In the genomic region with DNA sequence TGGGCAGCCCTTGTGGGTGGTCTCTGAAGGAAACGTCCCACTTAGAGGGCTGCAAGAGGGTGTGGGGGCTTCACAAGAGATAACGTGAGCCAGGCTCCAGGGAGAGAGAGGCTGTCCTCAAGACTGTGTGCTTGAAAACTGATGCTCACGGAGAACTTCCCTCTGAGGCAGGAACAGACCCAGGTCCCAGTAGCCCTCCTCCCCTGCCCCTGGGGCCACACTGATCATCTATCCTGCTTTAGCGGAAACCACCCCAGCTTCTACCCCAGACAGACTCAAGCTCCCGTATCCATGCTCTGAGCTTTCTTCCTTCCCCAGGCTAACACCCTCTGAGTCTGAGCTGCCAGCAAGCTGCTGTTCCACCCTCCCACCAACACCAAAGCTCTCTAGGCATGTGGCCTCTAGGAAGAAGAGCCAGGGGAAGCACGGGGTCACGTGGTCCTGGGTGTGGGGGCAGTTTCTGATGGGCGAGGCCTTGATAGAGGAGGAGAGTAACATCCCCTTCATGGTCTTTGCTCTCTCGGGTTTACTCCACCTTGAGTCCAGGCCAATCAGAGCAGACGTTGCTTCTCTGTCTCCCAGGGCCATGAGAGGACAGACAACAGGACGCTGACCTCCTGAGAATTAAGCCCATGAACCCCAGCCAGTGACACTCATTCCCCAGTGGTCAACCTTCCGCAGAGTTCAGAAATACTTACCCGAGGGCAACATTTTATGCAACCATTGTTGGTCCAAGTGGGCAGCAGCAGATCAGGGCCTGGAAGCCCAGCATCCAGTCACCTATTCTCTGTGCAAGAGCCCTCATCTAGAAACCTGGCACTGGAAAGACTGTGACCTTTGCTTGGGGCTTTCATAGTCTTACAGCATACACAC, we compare ENCODE assay signal across 9 cellular contexts. TPM values are rescaled to one million over a fixed set of nuclear protein-coding genes. Genes with fewer than 3 reads are reported as not detected.
DNase-seq lines count a peak whose midpoint lies in the region; ATAC-seq, FAIRE-seq and TF ChIP-seq lines count a peak whose summit lies in the region.
"Had no signal": no experiment of that assay in that cellular context is flagged by ENCODE, and none has a peak within 500 bp of the region (broad histone marks: within the 10 kb centered on the region; RNA-seq: fewer than 3 reads in every experiment).

No MANE protein-coding gene starts in this region.

- WGBS in body of pancreas, 2 donors = 24 to 40% methylated on average over 11 to 13 of the region's 13 CpGs

- H3K36me3 ChIP-seq in body of pancreas (replicated peaks in 1 of 2; ENCODE audit: insufficient read depth in 1 of 2, low read depth in 2 of 2) (no peaks in the 10 kb centered on the region), kidney (ENCODE audit: control insufficient read depth in 1 of 2, insufficient read depth in 2 of 2, low read length in 2 of 2) (peaks cover 5 to 22% of the 10 kb centered on the region in 2 donors)

- H3K27ac ChIP-seq in body of pancreas = peak overlapping the region; percentile 92 to 98 (median 96)
- H3K27ac ChIP-seq in kidney (ENCODE audit: low read depth in 2 of 2, low read length in 2 of 2) = peak overlapping the region; percentile 92 to 95

- ATAC-seq in GM19438 (IDR thresholded peaks at IDR 0.05; ENCODE audit: low read depth, unreplicated experiment) (peak; percentile 60), HG03469 (IDR thresholded peaks at IDR 0.05; ENCODE audit: unreplicated experiment) (peak; percentile 49), body of pancreas (no peak)

- intact Hi-C loops in body of pancreas (cut with DNase I) (no loop called here), kidney (cut with DNase I) (no loop called here)

- FAIRE-seq in kidney (lab: Jason Lieb, UNC) = no peak

- no peaks in the 10 kb centered on the region for H3K27me3 ChIP-seq in body of pancreas

- TF ChIP-seq CTCF in body of pancreas (IDR thresholded peaks at IDR 0.05) (no peak), kidney (IDR thresholded peaks at IDR 0.05; ENCODE audit: borderline replicate concordance, extremely low read depth, insufficient read depth) (no peak)

- peaks cover 72% of the 10 kb centered on the region for H3K4me1 ChIP-seq in body of pancreas
- peaks cover 4 to 27% of the 10 kb centered on the region in 2 donors for H3K4me1 ChIP-seq in kidney (ENCODE audit: control insufficient read depth in 1 of 2, insufficient read depth in 1 of 2, low read depth in 1 of 2, low read length in 2 of 2)

- no peaks in the 10 kb centered on the region for H3K9me3 ChIP-seq in body of pancreas
- H3K9me3 ChIP-seq in kidney (ENCODE audit: control insufficient read depth in 1 of 2, low read length in 2 of 2) = no peaks in the 10 kb centered on the region

- TF ChIP-seq POLR2A in body of pancreas (IDR thresholded peaks at IDR 0.05) = peak in 1 of 3 donors; percentile 32

- peak; percentile 23 for DNase-seq in DMS79 (lab: John Stamatoyannopoulos, UW)
- DNase-seq in SIG-M5 treated with dmso at 0.1 percent for 504 hours (lab: John Stamatoyannopoulos, UW; ENCODE audit: unreplicated experiment) = peak; percentile 62
- peak in 3 of 4 donors; percentile 43 to 46 (median 43) for DNase-seq in body of pancreas
- DNase-seq in kidney = peak; percentile 82
- DNase-seq in stimulated activated CD4-positive, alpha-beta T cell treated with anti-CD3 and anti-CD28 coated beads, Interleukin-4, amount 100 ng/mL, for 1 hour = peak; percentile 62
- DNase-seq in middle frontal gyrus (ENCODE audit: extremely low spot score, low spot score) = no peak

- H3K4me3 ChIP-seq in body of pancreas (peak overlapping the region; percentile 39 to 44), kidney (ENCODE audit: low read length in 2 of 2) (peak overlapping the region; percentile 51 to 82)

- H3K9ac ChIP-seq in kidney (ENCODE audit: low read length in 2 of 2) = peak overlapping the region; percentile 81 to 97

RNA-seq across cellular contexts. Expression of a gene that starts 1.3 kb away (rescaled TPM):
- 10 to 100 TPM; 20.4 to 29.8 TPM for total RNA-seq in body of pancreas
- total RNA-seq in kidney = 36.1 TPM
- 140 TPM for polyA plus RNA-seq in kidney (ENCODE audit: insufficient read depth, low read depth, low replicate concordance)

RNA-seq across cellular contexts. Expression of a gene that starts 19.1 kb away (rescaled TPM):
- total RNA-seq in body of pancreas (100 to 1,000 TPM in 1 of 2 donors, 10 to 100 TPM in 1; 77.1 to 128 TPM), kidney (81.1 TPM)
- 69.4 TPM for polyA plus RNA-seq in kidney (ENCODE audit: insufficient read depth, low read depth, low replicate concordance)

RNA-seq across cellular contexts. Expression of a gene that starts 19.3 kb away (rescaled TPM):
- 1 to 10 TPM; 2.1 to 2.6 TPM for total RNA-seq in body of pancreas
- 4.9 TPM for total RNA-seq in kidney
- 5.5 TPM for polyA plus RNA-seq in kidney (ENCODE audit: insufficient read depth, low read depth, low replicate concordance)

RNA-seq across cellular contexts. Expression of a gene that starts 24.1 kb away (rescaled TPM):
- total RNA-seq in body of pancreas (not detected), kidney (0.19 TPM)
- 3.4 TPM for polyA plus RNA-seq in kidney (ENCODE audit: insufficient read depth, low read depth, low replicate concordance)
- total RNA-seq: dermis microvascular lymphatic vessel endothelial cell had no signal

RNA-seq across cellular contexts. Expression of a gene that starts 35.0 kb away (rescaled TPM):
- total RNA-seq in body of pancreas (10 to 100 TPM in 1 of 2 donors, 1 to 10 TPM in 1; 6.3 to 12.2 TPM), kidney (1.3 TPM)
- 1.2 TPM for polyA plus RNA-seq in kidney (ENCODE audit: insufficient read depth, low read depth, low replicate concordance)
